In genomic region chr6:158059108-158059507, GRCh38 we compare ENCODE assay signal across 23 cellular contexts.
DNase-seq lines count a peak whose midpoint lies in the region; ATAC-seq, FAIRE-seq and TF ChIP-seq lines count a peak whose summit lies in the region.
"Had no signal": no experiment of that assay in that cellular context is flagged by ENCODE, and none has a peak within 500 bp of the region (broad histone marks: within the 10 kb centered on the region; RNA-seq: fewer than 3 reads in every experiment).

No MANE protein-coding gene starts in this region.

- no peaks in the 10 kb centered on the region for H3K23me2 ChIP-seq in H9 (ENCODE audit: insufficient read length, low read depth, low read length, poor library complexity, severe bottlenecking)

- POLR2A ChIA-PET in CD4-positive, alpha-beta memory T cell (lab: Charles Lee; ENCODE audit: partially characterized antibody), result interaction anchor here (1.4 to 1.8 kb wide), 3 partner anchors 13 to 75 kb away, joined by 4 to 7 read pairs (median 5); no protein-coding TSS in a partner anchor

- H3K36me3 ChIP-seq in CD4-positive, alpha-beta memory T cell (ENCODE audit: insufficient read depth, low read length), result peaks cover 4% of the 10 kb centered on the region
- peaks cover 12% of the 10 kb centered on the region for H3K36me3 ChIP-seq in astrocyte (ENCODE audit: insufficient read depth, low read length)
- no peaks in the 10 kb centered on the region for H3K36me3 ChIP-seq in Karpas-422 (ENCODE audit: insufficient read depth, low read length)
- H3K36me3 ChIP-seq: upper lobe of right lung had no signal

- no peak for ATAC-seq in GM18520 (IDR thresholded peaks at IDR 0.05; ENCODE audit: unreplicated experiment)
- ATAC-seq: Right ventricle myocardium inferior, upper lobe of right lung had no signal

- H4K20me1 ChIP-seq in astrocyte (ENCODE audit: insufficient read depth, low read length), result no peaks in the 10 kb centered on the region
- no peaks in the 10 kb centered on the region for H4K20me1 ChIP-seq in Karpas-422 (ENCODE audit: insufficient read depth, low read depth, low read length)
- H4K20me1 ChIP-seq in H9 (ENCODE audit: control insufficient read depth, insufficient read depth, insufficient read length), result no peaks in the 10 kb centered on the region

- no peak overlapping the region for H3K18ac ChIP-seq in H9 (ENCODE audit: insufficient read length, low read depth, low read length)

- no peak for DNase-seq in CD4-positive, alpha-beta memory T cell
- DNase-seq in astrocyte (ENCODE audit: low read depth), result no peak
- DNase-seq in osteocyte (ENCODE audit: extremely low spot score, unreplicated experiment), result no peak
- DNase-seq in Karpas-422, result no peak
- DNase-seq in H9, result no peak
- DNase-seq: activated CD4-positive, alpha-beta T cell treated with anti-CD3 and anti-CD28 coated beads, Interleukin-2, amount 50 U/mL, for 48 hours; activated T-cell treated with anti-CD3 and anti-CD28 coated beads, Interleukin-2, amount 50 U/mL, for 48 hours; Calu3; caudate nucleus; effector CD4-positive, alpha-beta T cell; NCI-H187; NCI-H446; nephron progenitor cell; upper lobe of right lung; WERI-Rb-1 had no signal

- H4K8ac ChIP-seq in H9 (replicated peaks; ENCODE audit: insufficient read length, low read depth, low read length), result no peak overlapping the region

- FAIRE-seq in astrocyte (lab: Jason Lieb, UNC), result no peak
- FAIRE-seq: GM19239, H54, islet of Langerhans had no signal

- no peak overlapping the region for H2BK20ac ChIP-seq in H9 (ENCODE audit: low read depth, low read length, poor library complexity, severe bottlenecking)

- intact Hi-C loops in CD4-positive, alpha-beta memory T cell (cut with micrococcal nuclease), result no loop called here

- no peak overlapping the region for H3K4ac ChIP-seq in H9 (ENCODE audit: low read depth, low read length)

- H3K27me3 ChIP-seq in CD4-positive, alpha-beta memory T cell (ENCODE audit: insufficient read depth, low read length), result no peaks in the 10 kb centered on the region
- H3K27me3 ChIP-seq in astrocyte (ENCODE audit: insufficient read depth, low read length) (no peaks in the 10 kb centered on the region), Karpas-422 (ENCODE audit: low read length) (no peaks in the 10 kb centered on the region), H9 (ENCODE audit: insufficient read depth, low read length) (no peaks in the 10 kb centered on the region)
- H3K27me3 ChIP-seq: hepatocyte, upper lobe of right lung had no signal

- H4K5ac ChIP-seq in H9 (ENCODE audit: insufficient read length, low read depth, low read length), result no peak overlapping the region

- no peak overlapping the region for H3K4me3 Mint-ChIP-seq in CD4-positive, alpha-beta memory T cell
- H3K4me3 Mint-ChIP-seq in astrocyte (ENCODE audit: unreplicated experiment) (no peak overlapping the region), osteocyte (ENCODE audit: unreplicated experiment) (no peak overlapping the region), H9 (no peak overlapping the region; a peak in 1 of 5 replicates)
- H3K4me3 Mint-ChIP-seq: memory B cell, nephron progenitor cell had no signal

- no peaks in the 10 kb centered on the region for H3K27me3 Mint-ChIP-seq in CD4-positive, alpha-beta memory T cell
- H3K27me3 Mint-ChIP-seq in astrocyte (ENCODE audit: low read depth, unreplicated experiment), result no peaks in the 10 kb centered on the region
- H3K27me3 Mint-ChIP-seq in osteocyte (ENCODE audit: unreplicated experiment), result no peaks in the 10 kb centered on the region
- H3K27me3 Mint-ChIP-seq in H9 (ENCODE audit: low read depth), result no peaks in the 10 kb centered on the region
- H3K27me3 Mint-ChIP-seq: memory B cell had no signal

- WGBS in H9 (ENCODE audit: extremely low coverage, insufficient read length, low lambda C conversion rate), result no CpG with 5 or more reads among the region's 13 CpGs

- peaks cover 20 to 39% of the 10 kb centered on the region in 2 donors for H3K36me3 Mint-ChIP-seq in CD4-positive, alpha-beta memory T cell
- H3K36me3 Mint-ChIP-seq in astrocyte (ENCODE audit: low read depth, unreplicated experiment) (peaks cover 23% of the 10 kb centered on the region), osteocyte (ENCODE audit: unreplicated experiment) (peaks cover 41% of the 10 kb centered on the region), H9 (ENCODE audit: insufficient read depth in 1 of 3, low read depth in 3 of 3) (peaks cover 0 to 12% (median 9%) of the 10 kb centered on the region in 3 experiments; a peak in 5 of 7 replicates)

- no peak overlapping the region for H2BK5ac ChIP-seq in H9 (ENCODE audit: insufficient read length, low read length)

- no peak overlapping the region for H2BK15ac ChIP-seq in H9 (ENCODE audit: low read depth, low read length)

- TF ChIP-seq CTCF in 22Rv1 (IDR thresholded peaks at IDR 0.05), result no peak
- TF ChIP-seq CTCF in astrocyte (IDR thresholded peaks at IDR 0.05; ENCODE audit: insufficient read depth, low read depth, low read length), result no peak
- TF ChIP-seq CTCF in osteocyte (IDR thresholded peaks at IDR 0.05), result no peak
- TF ChIP-seq CTCF in H9 (conservative IDR thresholded peaks at IDR 0.05), result no peak

- peaks cover 13 to 39% (median 28%) of the 10 kb centered on the region in 4 donors for H3K4me1 Mint-ChIP-seq in CD4-positive, alpha-beta memory T cell
- H3K4me1 Mint-ChIP-seq in astrocyte (ENCODE audit: low read depth, unreplicated experiment), result peaks cover 19% of the 10 kb centered on the region
- H3K4me1 Mint-ChIP-seq in osteocyte (ENCODE audit: unreplicated experiment), result peaks cover 41% of the 10 kb centered on the region
- H3K4me1 Mint-ChIP-seq in H9, result peaks cover 5 to 6% of the 10 kb centered on the region in 2 experiments; a peak in 3 of 4 replicates

- H3K9me2 ChIP-seq in Karpas-422 (replicated peaks; ENCODE audit: insufficient read depth, low read length), result no peaks in the 10 kb centered on the region

- no peaks in the 10 kb centered on the region for H3K9me3 Mint-ChIP-seq in CD4-positive, alpha-beta memory T cell
- no peaks in the 10 kb centered on the region for H3K9me3 Mint-ChIP-seq in astrocyte (ENCODE audit: unreplicated experiment)
- H3K9me3 Mint-ChIP-seq in osteocyte (ENCODE audit: unreplicated experiment), result no peaks in the 10 kb centered on the region
- H3K9me3 Mint-ChIP-seq in H9, result no peaks in the 10 kb centered on the region
- H3K9me3 Mint-ChIP-seq: memory B cell, nephron progenitor cell had no signal

- H2BK120ac ChIP-seq in H9 (ENCODE audit: low read depth, low read length, poor library complexity, severe bottlenecking), result no peak overlapping the region

- H3K9ac ChIP-seq in astrocyte (ENCODE audit: low read length), result no peak overlapping the region
- H3K9ac ChIP-seq in Karpas-422 (ENCODE audit: low read length), result no peak overlapping the region
- no peak overlapping the region for H3K9ac ChIP-seq in H9 (ENCODE audit: extremely low read depth, insufficient read length, low read length)

- H3K27ac ChIP-seq in 22Rv1 (peak overlapping the region; percentile 91), astrocyte (ENCODE audit: low read depth, low read length) (peak overlapping the region; percentile 97), Karpas-422 (ENCODE audit: low read length) (no peak overlapping the region), H9 (ENCODE audit: insufficient read length, low read depth, low read length) (no peak overlapping the region)
- H3K27ac ChIP-seq in CD4-positive, alpha-beta memory T cell (ENCODE audit: low read depth, low read length), result no peak overlapping the region
- H3K27ac ChIP-seq: hepatocyte, WERI-Rb-1 had no signal

- H3K14ac ChIP-seq in H9 (ENCODE audit: insufficient read depth, low read length), result no peak overlapping the region

- no peak overlapping the region for H2AK5ac ChIP-seq in H9 (ENCODE audit: insufficient read length, low read length)

- H3K4me1 ChIP-seq in CD4-positive, alpha-beta memory T cell (ENCODE audit: insufficient read depth, low read length), result peaks cover 47% of the 10 kb centered on the region
- H3K4me1 ChIP-seq in astrocyte (ENCODE audit: insufficient read depth, low read length), result peaks cover 55% of the 10 kb centered on the region
- no peaks in the 10 kb centered on the region for H3K4me1 ChIP-seq in Karpas-422 (ENCODE audit: low read length)
- no peaks in the 10 kb centered on the region for H3K4me1 ChIP-seq in H9 (ENCODE audit: insufficient read depth, low read length)

- peaks cover 50% of the 10 kb centered on the region for H3K79me2 ChIP-seq in astrocyte (ENCODE audit: insufficient read depth, low read length)
- H3K79me2 ChIP-seq in Karpas-422 (ENCODE audit: low read length), result no peaks in the 10 kb centered on the region
- H3K79me2 ChIP-seq in H9 (ENCODE audit: insufficient read depth, low read length), result no peaks in the 10 kb centered on the region
- H3K79me2 ChIP-seq: hepatocyte had no signal

- H4K91ac ChIP-seq in H9 (ENCODE audit: insufficient read length, low read depth, low read length), result no peak overlapping the region

- H2AFZ ChIP-seq in astrocyte (ENCODE audit: low read depth, low read length) (no peak overlapping the region), Karpas-422 (ENCODE audit: low read length) (no peak overlapping the region), H9 (ENCODE audit: low read length) (no peak overlapping the region)
- H2AFZ ChIP-seq: hepatocyte had no signal

- no peak overlapping the region for H3K56ac ChIP-seq in H9 (ENCODE audit: insufficient read length, low read depth, low read length)

- CTCF ChIA-PET in CD4-positive, alpha-beta memory T cell (lab: Charles Lee; ENCODE audit: partially characterized antibody), result interaction anchor here (4.0 to 9.5 kb wide), 2 partner anchors 13 to 33 kb away, joined by 28 to 89 read pairs; no protein-coding TSS in a partner anchor

- H3K23ac ChIP-seq in H9 (ENCODE audit: insufficient read length, low read depth, low read length), result no peak overlapping the region

- H2BK12ac ChIP-seq in H9 (ENCODE audit: insufficient read length, low read depth, low read length), result no peak overlapping the region

- no peaks in the 10 kb centered on the region for H3K9me3 ChIP-seq in CD4-positive, alpha-beta memory T cell (ENCODE audit: control insufficient read depth in 1 of 2, low read length in 2 of 2)
- H3K9me3 ChIP-seq in astrocyte (ENCODE audit: insufficient read depth, low read depth, low read length) (no peaks in the 10 kb centered on the region), Karpas-422 (ENCODE audit: low read length) (no peaks in the 10 kb centered on the region), H9 (ENCODE audit: control insufficient read depth, low read depth, low read length) (no peaks in the 10 kb centered on the region)
- H3K9me3 ChIP-seq: upper lobe of right lung had no signal

- H3K4me2 ChIP-seq in astrocyte (ENCODE audit: low read length) (no peak overlapping the region), Karpas-422 (ENCODE audit: low read depth, low read length, poor library complexity, severe bottlenecking) (no peak overlapping the region), H9 (ENCODE audit: insufficient read depth, insufficient read length, low read length) (no peak overlapping the region)
- H3K4me2 ChIP-seq: hepatocyte had no signal

- peak overlapping the region in 6 of 7 donors; percentile 29 to 86 (median 73) for H3K27ac Mint-ChIP-seq in CD4-positive, alpha-beta memory T cell
- no peak overlapping the region for H3K27ac Mint-ChIP-seq in astrocyte (ENCODE audit: unreplicated experiment)
- H3K27ac Mint-ChIP-seq in osteocyte (ENCODE audit: unreplicated experiment), result peak overlapping the region; percentile 80
- H3K27ac Mint-ChIP-seq in H9, result no peak overlapping the region
- H3K27ac Mint-ChIP-seq: memory B cell, nephron progenitor cell had no signal

- H3T11ph ChIP-seq in H9 (ENCODE audit: low read length), result no peak overlapping the region

- no peaks in the 10 kb centered on the region for H3K79me1 ChIP-seq in H9 (ENCODE audit: insufficient read depth, low read depth, low read length, poor library complexity, severe bottlenecking)

- no peak overlapping the region for H3K4me3 ChIP-seq in CD4-positive, alpha-beta memory T cell (ENCODE audit: low read length in 2 of 2)
- H3K4me3 ChIP-seq in astrocyte (ENCODE audit: insufficient read depth, low read depth, low read length), result no peak overlapping the region
- H3K4me3 ChIP-seq in Karpas-422 (ENCODE audit: low read length), result no peak overlapping the region
- H3K4me3 ChIP-seq: hepatocyte, upper lobe of right lung had no signal

Comparison
In these comparisons a context has a peak if more than half of its experiments do, and no peak if none do; other contexts are left out.
1. H3K27ac ChIP-seq: peak in 22Rv1 (single experiment) and astrocyte (single experiment); none in CD4-positive, alpha-beta memory T cell (single experiment), Karpas-422 (single experiment) and H9 (single experiment).
2. H3K27ac Mint-ChIP-seq: peak in CD4-positive, alpha-beta memory T cell (6 of 7) and osteocyte (single experiment); none in astrocyte (single experiment) and H9 (0 of 3).